Comparison of ENCODE assay signal across 24 cellular contexts in the genomic region with DNA sequence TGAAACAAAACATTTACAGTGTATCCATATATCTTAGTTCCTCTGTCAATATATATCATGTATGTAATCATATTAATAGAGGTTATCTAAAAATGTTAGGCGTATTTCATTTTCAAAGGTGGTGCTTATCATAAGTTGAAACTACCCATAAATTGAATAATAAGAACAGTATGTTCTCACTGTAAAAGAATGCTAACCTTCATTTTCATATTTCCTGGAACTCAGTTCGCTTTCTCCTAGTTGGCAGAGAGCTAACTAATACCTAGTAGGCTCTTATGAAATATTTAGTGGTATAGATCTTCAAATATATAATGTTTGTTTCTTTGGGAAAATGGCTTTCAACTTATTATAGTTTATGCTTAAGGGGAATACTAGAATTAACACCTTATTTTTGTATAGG.
"Had no signal": no experiment of that assay in that cellular context is flagged by ENCODE, and none has a peak within 500 bp of the region (broad histone marks: within the 10 kb centered on the region; RNA-seq: fewer than 3 reads in every experiment).

No MANE protein-coding gene starts in this region.

- H3K9me3 ChIP-seq: MG63, SJSA1 had no signal

- DNase-seq: IMR-90, Karpas-422, KG1, MG63, NCI-H1092, NCI-H1105 treated with DMSO at 0.1 percent for 48 hours, NCI-H1417 treated with DMSO at 0.1 percent for 48 hours, NCI-H146, NCI-H1694 treated with DMSO at 0.1 percent for 48 hours, NCI-H1930, NCI-H2081, NCI-H2171, NCI-H226, NCI-H446, NCI-H510A, NCI-H524 treated with DMSO at 0.1 percent for 48 hours, NCI-H774, PC-3, SIG-M5 had no signal

- ATAC-seq: HepG2, Panc1, PC-3, Right ventricle myocardium inferior had no signal

- H3K4me1 ChIP-seq: SJSA1 had no signal

- H3K27me3 ChIP-seq: SJSA1 had no signal

- H3K36me3 ChIP-seq: MG63, SJSA1 had no signal

- H3K4me3 ChIP-seq: MG63, SJSA1, SK-N-MC had no signal

- FAIRE-seq: HepG2 had no signal

- H3K27ac ChIP-seq: SJSA1, SK-N-MC had no signal
